ENCODE assay signal across 25 cellular contexts in genomic region chr2:187884003-187884402, GRCh38.
DNase-seq lines count a peak whose midpoint lies in the region; ATAC-seq, FAIRE-seq and TF ChIP-seq lines count a peak whose summit lies in the region.
"Had no signal": no experiment of that assay in that cellular context is flagged by ENCODE, and none has a peak within 500 bp of the region (broad histone marks: within the 10 kb centered on the region; RNA-seq: fewer than 3 reads in every experiment).

No MANE protein-coding gene starts in this region.

- TF ChIP-seq POLR2A in HepG2 (IDR thresholded peaks at IDR 0.05; ENCODE audit: insufficient read depth in 1 of 2, low read depth in 2 of 2, low read length in 2 of 2) (no peak), right lobe of liver (IDR thresholded peaks at IDR 0.05) (no peak)

- H3K27ac ChIP-seq in HepG2 (ENCODE audit: extremely low read length, insufficient read depth, low read length): no peak overlapping the region
- H3K27ac ChIP-seq in right lobe of liver: no peak overlapping the region
- H3K27ac ChIP-seq: 22Rv1, BLaER1 had no signal

- DNase-seq in HepG2 (ENCODE audit: low spot score) (no peak), right lobe of liver (no peak), frontal cortex (ENCODE audit: low spot score in 2 of 2) (no peak), NCI-H2196 treated with DMSO at 0.1 percent for 48 hours (lab: John Stamatoyannopoulos, UW; ENCODE audit: unreplicated experiment) (no peak)
- no peak for DNase-seq in activated naive CD4-positive, alpha-beta T cell treated with anti-CD3 and anti-CD28 coated beads for 36 hours
- DNase-seq: ACHN; BE2C; C1 segment of cervical spinal cord; CD4-positive, alpha-beta memory T cell; CD4-positive, CD25-positive, alpha-beta regulatory T cell; CD8-positive, alpha-beta memory T cell; COR-L47; DMS 273 treated with DMSO at 0.1 percent for 48 hours; DMS153; DMS53; DMS79; DND-41; EL; GDM1 had no signal

- no peak for TF ChIP-seq RAD21 in HepG2 (CRISPR knock-in tag; IDR thresholded peaks at IDR 0.05)

- 0% methylated on average over 1 of the region's 1 CpG for WGBS in HepG2 (ENCODE audit: low lambda C conversion rate)
- WGBS in right lobe of liver (ENCODE audit: insufficient coverage, low coverage, low lambda C conversion rate, missing lambda C conversion rate): 56% methylated on average over 1 of the region's 1 CpG

- H3K79me2 ChIP-seq in HepG2 (ENCODE audit: insufficient read depth, low read length): no peaks in the 10 kb centered on the region

- no peak overlapping the region for H2AFZ ChIP-seq in HepG2 (ENCODE audit: low read length)

- in situ Hi-C loops in HepG2 (cut with HindIII; ENCODE audit: extremely low pct_ligation_motif_present, low pct_unique_long_range_greater_than_20kb): no loop called here

- H3K4me3 Mint-ChIP-seq in activated naive CD4-positive, alpha-beta T cell treated with anti-CD3 and anti-CD28 coated beads for 36 hours: no peak overlapping the region
- H3K4me3 Mint-ChIP-seq: CD14-positive monocyte; CD4-positive, alpha-beta memory T cell; CD4-positive, CD25-positive, alpha-beta regulatory T cell; CD8-positive, alpha-beta memory T cell had no signal

- no peaks in the 10 kb centered on the region for H3K27me3 ChIP-seq in HepG2 (ENCODE audit: control insufficient read depth in 1 of 2, insufficient read depth in 2 of 2, low read length in 2 of 2)
- no peaks in the 10 kb centered on the region for H3K27me3 ChIP-seq in right lobe of liver
- H3K27me3 ChIP-seq: BE2C, BLaER1 had no signal

- ATAC-seq in HepG2: no peak
- no peak for ATAC-seq in right lobe of liver
- ATAC-seq: GM12878 had no signal

- TF ChIP-seq EP300 in HepG2 (IDR thresholded peaks at IDR 0.05; ENCODE audit: low read depth in 2 of 2, low read length in 2 of 2) (no peak), HepG2 (CRISPR knock-in tag; IDR thresholded peaks at IDR 0.05; ENCODE audit: borderline replicate concordance) (no peak)

- no peak overlapping the region for H3K27ac Mint-ChIP-seq in activated naive CD4-positive, alpha-beta T cell treated with anti-CD3 and anti-CD28 coated beads for 36 hours
- H3K27ac Mint-ChIP-seq: CD14-positive monocyte; CD4-positive, alpha-beta memory T cell; CD4-positive, CD25-positive, alpha-beta regulatory T cell; CD8-positive, alpha-beta memory T cell had no signal

- H3K9me3 ChIP-seq in HepG2 (ENCODE audit: low read length): no peaks in the 10 kb centered on the region
- no peaks in the 10 kb centered on the region for H3K9me3 ChIP-seq in right lobe of liver
- H3K9me3 ChIP-seq: BE2C, BLaER1 had no signal

- no peak overlapping the region for H3K9ac ChIP-seq in HepG2 (ENCODE audit: insufficient read depth, low read depth, low read length)
- H3K9ac ChIP-seq: BLaER1 had no signal

- TF ChIP-seq CTCF in HepG2 (CRISPR knock-in tag; IDR thresholded peaks at IDR 0.05) (no peak), right lobe of liver (IDR thresholded peaks at IDR 0.05) (no peak)

- H3K9me3 Mint-ChIP-seq in activated naive CD4-positive, alpha-beta T cell treated with anti-CD3 and anti-CD28 coated beads for 36 hours: no peaks in the 10 kb centered on the region

- no peaks in the 10 kb centered on the region for H4K20me1 ChIP-seq in HepG2 (ENCODE audit: insufficient read depth, low read length)
- H4K20me1 ChIP-seq: BLaER1 had no signal

- H3K4me1 Mint-ChIP-seq in activated naive CD4-positive, alpha-beta T cell treated with anti-CD3 and anti-CD28 coated beads for 36 hours (ENCODE audit: low read depth): no peaks in the 10 kb centered on the region
- H3K4me1 Mint-ChIP-seq: CD14-positive monocyte; CD4-positive, alpha-beta memory T cell; CD4-positive, CD25-positive, alpha-beta regulatory T cell; CD8-positive, alpha-beta memory T cell had no signal

- intact Hi-C loops in HepG2 (cut with micrococcal nuclease; ENCODE audit: unreplicated experiment): no loop called here
- intact Hi-C loops in right lobe of liver (cut with DNase I): no loop called here
- intact Hi-C loops in activated naive CD4-positive, alpha-beta T cell treated with anti-CD3 and anti-CD28 coated beads for 36 hours (cut with micrococcal nuclease): no loop called here

- H3K4me2 ChIP-seq in HepG2 (ENCODE audit: low read depth, low read length): no peak overlapping the region
- H3K4me2 ChIP-seq: BLaER1 had no signal

- H3K4me3 ChIP-seq in HepG2 (replicated peaks in 1 of 3; ENCODE audit: insufficient read depth in 1 of 3, low read depth in 2 of 3, low read length in 3 of 3) (no peak overlapping the region), right lobe of liver (no peak overlapping the region)
- H3K4me3 ChIP-seq: BLaER1, GM12878 had no signal

- H3K36me3 ChIP-seq in HepG2 (replicated peaks in 1 of 2; ENCODE audit: control insufficient read depth in 1 of 2, insufficient read depth in 2 of 2, low read length in 2 of 2) (no peaks in the 10 kb centered on the region), right lobe of liver (no peaks in the 10 kb centered on the region)
- H3K36me3 ChIP-seq: BE2C, BLaER1 had no signal

- BruUV-seq in HepG2 (replicated peaks; lab: Mats Ljungman, UMichigan): no TSS peak

- H3K4me1 ChIP-seq in HepG2 (ENCODE audit: insufficient read depth, low read length) (no peaks in the 10 kb centered on the region), right lobe of liver (no peaks in the 10 kb centered on the region)
- H3K4me1 ChIP-seq: BE2C, BLaER1 had no signal

- CTCF ChIA-PET in HepG2 (lab: Yijun Ruan, JAX; ENCODE audit: low intra/inter-chr PET ratio, low total read pairs): no interaction called here
- CTCF ChIA-PET in activated naive CD4-positive, alpha-beta T cell treated with anti-CD3 and anti-CD28 coated beads for 36 hours (lab: Charles Lee): interaction anchor here (0.6 kb wide), 1 partner anchor 16 kb away, joined by 3 read pairs; no protein-coding TSS in a partner anchor

- H3K27me3 Mint-ChIP-seq in activated naive CD4-positive, alpha-beta T cell treated with anti-CD3 and anti-CD28 coated beads for 36 hours (ENCODE audit: low read depth): peaks cover 2% of the 10 kb centered on the region
- H3K27me3 Mint-ChIP-seq: CD4-positive, alpha-beta memory T cell; CD4-positive, CD25-positive, alpha-beta regulatory T cell; CD8-positive, alpha-beta memory T cell had no signal

- H3K36me3 Mint-ChIP-seq in activated naive CD4-positive, alpha-beta T cell treated with anti-CD3 and anti-CD28 coated beads for 36 hours (ENCODE audit: low read depth): no peaks in the 10 kb centered on the region
- H3K36me3 Mint-ChIP-seq: CD14-positive monocyte; CD4-positive, alpha-beta memory T cell; CD4-positive, CD25-positive, alpha-beta regulatory T cell; CD8-positive, alpha-beta memory T cell had no signal

- POLR2A ChIA-PET in HepG2 (lab: Yijun Ruan, JAX): no interaction called here

- FAIRE-seq in HepG2 (lab: Jason Lieb, UNC) (no peak), frontal cortex (lab: Jason Lieb, UNC) (peak; percentile 50)
- FAIRE-seq: GM12878, GM12892, GM18507 had no signal

TF ChIP-seq in HepG2, 621 proteins besides CTCF, POLR2A, EP300 and RAD21:
- TF ChIP-seq PCBP1 (IDR thresholded peaks at IDR 0.05; ENCODE audit: borderline replicate concordance, low read depth, low read length): no peak
- no peak for TF ChIP-seq ZNF800 (CRISPR knock-in tag; IDR thresholded peaks at IDR 0.05)
- TF ChIP-seq MAFF (IDR thresholded peaks at IDR 0.05; ENCODE audit: low read depth, low read length): peak; percentile 61
- peak; percentile 59 to 82; a peak in 3 of 4 replicates for TF ChIP-seq MAFK (conservative IDR thresholded peaks at IDR 0.05 in 1 of 2, IDR thresholded peaks at IDR 0.05 in 1 of 2; ENCODE audit: low read length in 2 of 2)
